In genomic region chr3:61927332-61927731, GRCh38 we compare ENCODE assay signal across 10 cellular contexts.
A peak's percentile ranks its signal among the peaks of the same experiment; 100 is the strongest.
DNase-seq lines count a peak whose midpoint lies in the region; ATAC-seq and TF ChIP-seq lines count a peak whose summit lies in the region.
"Had no signal": no experiment of that assay in that cellular context is flagged by ENCODE, and none has a peak within 500 bp of the region (broad histone marks: within the 10 kb centered on the region; RNA-seq: fewer than 3 reads in every experiment).

No MANE protein-coding gene starts in this region.

- H3K27me3 ChIP-seq in heart left ventricle: no peaks in the 10 kb centered on the region

- intact Hi-C loops in heart left ventricle (cut with DNase I): loop anchor here in 6 of 10 donors (5.0 to 10.0 kb wide), 6 partner anchors 63 to 365 kb away; partner anchors contain the start of gene PTPRG (in 5 of the 6)

- TF ChIP-seq CTCF in heart left ventricle (IDR thresholded peaks at IDR 0.05): no peak

- no peak for TF ChIP-seq POLR2A in heart left ventricle (IDR thresholded peaks at IDR 0.05)

- ATAC-seq in heart left ventricle: peak; percentile 90 to 93 (median 92)

- peak overlapping the region in 3 of 12 donors; percentile 6 to 30 (median 13) for H3K4me3 ChIP-seq in heart left ventricle

- H3K36me3 ChIP-seq in heart left ventricle: no peaks in the 10 kb centered on the region

- H3K9me3 ChIP-seq in heart left ventricle: no peaks in the 10 kb centered on the region

- DNase-seq in C1 segment of cervical spinal cord (lab: John Stamatoyannopoulos, UW): peak in 9 of 14 donors; percentile 16 to 98 (median 53)
- DNase-seq in astrocyte of the hippocampus (ENCODE audit: low read depth, low spot score): peak; percentile 92
- peak; percentile 77 to 90 (median 86) for DNase-seq in heart left ventricle
- DNase-seq in putamen (ENCODE audit: low spot score): peak; percentile 47
- no peak for DNase-seq in NCI-H2171 treated with DMSO at 0.1 percent for 48 hours (lab: John Stamatoyannopoulos, UW)
- no peak for DNase-seq in ACHN
- DNase-seq in activated T-cell treated with anti-CD3 and anti-CD28 coated beads, Interleukin-2, amount 50 U/mL, for 1 hour: no peak
- no peak for DNase-seq in NCI-H146 treated with DMSO at 0.1 percent for 48 hours (lab: John Stamatoyannopoulos, UW; ENCODE audit: unreplicated experiment)
- DNase-seq: activated naive CD4-positive, alpha-beta T cell treated with Interleukin-2 at 50 U/mL for 16 hours; KBM-7 had no signal

- in situ Hi-C loops in ACHN (cut with HindIII; ENCODE audit: low pct_ligation_motif_present, low pct_unique_long_range_greater_than_20kb, low sequenced_read_pairs): no loop called here

- 3 to 18% (median 10%) methylated on average over 3 of the region's 3 CpGs for WGBS in heart left ventricle, 4 donors

- H3K27ac ChIP-seq in heart left ventricle: peak overlapping the region; percentile 29 to 91 (median 76)

- peaks cover 9 to 73% (median 50%) of the 10 kb centered on the region in 12 donors for H3K4me1 ChIP-seq in heart left ventricle

Comparison
In these comparisons a context has a peak if more than half of its experiments do, and no peak if none do; other contexts are left out.
1. DNase-seq: peak in C1 segment of cervical spinal cord (9 of 14), astrocyte of the hippocampus (single experiment), heart left ventricle (5 of 5) and putamen (single experiment); none in NCI-H2171 treated with DMSO at 0.1 percent for 48 hours (single experiment), ACHN (single experiment), activated T-cell treated with anti-CD3 and anti-CD28 coated beads, Interleukin-2, amount 50 U/mL, for 1 hour (single experiment) and NCI-H146 treated with DMSO at 0.1 percent for 48 hours (single experiment).